20 cellular contexts compared by ENCODE assay signal in the genomic region with DNA sequence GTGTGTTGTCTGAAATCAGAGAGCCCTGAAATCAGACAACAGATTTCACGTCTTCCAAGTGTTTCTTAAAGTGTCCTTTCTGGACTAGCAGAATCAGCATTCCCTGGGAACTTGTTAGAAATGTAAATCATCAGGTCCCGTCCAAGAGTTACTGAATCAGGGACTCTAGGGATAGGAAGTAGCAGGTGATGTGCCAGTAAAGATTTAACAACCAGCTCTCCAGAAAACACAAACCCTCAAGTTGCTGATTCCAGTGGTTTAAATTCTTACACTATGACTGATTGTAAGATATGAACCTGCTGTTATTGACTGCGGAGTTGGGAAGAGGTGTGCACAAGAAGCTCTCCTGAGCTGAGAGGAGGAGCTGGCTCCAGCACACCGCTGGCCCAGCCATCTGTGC. TPM values are rescaled to one million over a fixed set of nuclear protein-coding genes. Genes with fewer than 3 reads are reported as not detected.
DNase-seq lines count a peak whose midpoint lies in the region; ATAC-seq and TF ChIP-seq lines count a peak whose summit lies in the region.
"Had no signal": no experiment of that assay in that cellular context is flagged by ENCODE, and none has a peak within 500 bp of the region (broad histone marks: within the 10 kb centered on the region; RNA-seq: fewer than 3 reads in every experiment).

No MANE protein-coding gene starts in this region.

- no peaks in the 10 kb centered on the region for H3K36me3 Mint-ChIP-seq in T-cell
- no peaks in the 10 kb centered on the region for H3K36me3 Mint-ChIP-seq in progenitor cell of endocrine pancreas (ENCODE audit: insufficient read depth)
- H3K36me3 Mint-ChIP-seq in activated naive CD8-positive, alpha-beta T cell treated with anti-CD3 and anti-CD28 coated beads, Interleukin-2, amount 50 U/mL, for 24 hours (ENCODE audit: low read depth), result no peaks in the 10 kb centered on the region

- H3K9me3 ChIP-seq in SK-N-MC (ENCODE audit: low read depth, low read length) (no peaks in the 10 kb centered on the region), parathyroid adenoma (ENCODE audit: control insufficient read depth, low read length) (no peaks in the 10 kb centered on the region)
- H3K9me3 ChIP-seq: BLaER1, Caco-2, SJCRH30 had no signal

- ATAC-seq in T-cell (replicated peaks in 1 of 4), result no peak
- ATAC-seq in GM18505 (IDR thresholded peaks at IDR 0.05; ENCODE audit: unreplicated experiment), result no peak
- no peak for ATAC-seq in activated naive CD8-positive, alpha-beta T cell treated with anti-CD3 and anti-CD28 coated beads, Interleukin-2, amount 50 U/mL, for 24 hours

- H3K27me3 Mint-ChIP-seq in T-cell (no peaks in the 10 kb centered on the region), progenitor cell of endocrine pancreas (no peaks in the 10 kb centered on the region)
- no peaks in the 10 kb centered on the region for H3K27me3 Mint-ChIP-seq in activated naive CD8-positive, alpha-beta T cell treated with anti-CD3 and anti-CD28 coated beads, Interleukin-2, amount 50 U/mL, for 24 hours
- H3K27me3 Mint-ChIP-seq: CD4-positive, alpha-beta T cell had no signal

- peak overlapping the region; percentile 52 for H3K27ac ChIP-seq in SK-N-MC
- H3K27ac ChIP-seq in parathyroid adenoma, result peak overlapping the region; percentile 46
- H3K27ac ChIP-seq: BLaER1, KMS-11, SJCRH30 had no signal

- H2AFZ ChIP-seq in parathyroid adenoma, result peak overlapping the region; percentile 7

- H3K4me1 Mint-ChIP-seq in T-cell (no peaks in the 10 kb centered on the region), progenitor cell of endocrine pancreas (ENCODE audit: low read depth) (peaks cover 9% of the 10 kb centered on the region)
- H3K4me1 Mint-ChIP-seq in activated naive CD8-positive, alpha-beta T cell treated with anti-CD3 and anti-CD28 coated beads, Interleukin-2, amount 50 U/mL, for 24 hours, result peaks cover 6% of the 10 kb centered on the region

- no peak for TF ChIP-seq POLR2A in GM18505 (IDR thresholded peaks at IDR 0.05; ENCODE audit: borderline replicate concordance, extremely low read depth, insufficient read depth, insufficient read length)

- TF ChIP-seq CTCF in parathyroid adenoma (IDR thresholded peaks at IDR 0.05) (no peak), progenitor cell of endocrine pancreas (IDR thresholded peaks at IDR 0.05; ENCODE audit: unreplicated experiment) (no peak)

- H3K4me3 ChIP-seq in SK-N-MC (no peak overlapping the region), parathyroid adenoma (ENCODE audit: low read depth, low read length) (no peak overlapping the region)
- H3K4me3 ChIP-seq: BLaER1, SJCRH30 had no signal

- no peak overlapping the region for H3K27ac Mint-ChIP-seq in T-cell
- H3K27ac Mint-ChIP-seq in progenitor cell of endocrine pancreas, result no peak overlapping the region
- no peak overlapping the region for H3K27ac Mint-ChIP-seq in activated naive CD8-positive, alpha-beta T cell treated with anti-CD3 and anti-CD28 coated beads, Interleukin-2, amount 50 U/mL, for 24 hours
- H3K27ac Mint-ChIP-seq: CD4-positive, alpha-beta T cell had no signal

- H3K79me2 ChIP-seq in parathyroid adenoma, result no peaks in the 10 kb centered on the region

- H3K27me3 ChIP-seq in parathyroid adenoma (ENCODE audit: control insufficient read depth, insufficient read depth, low read length), result no peaks in the 10 kb centered on the region
- H3K27me3 ChIP-seq: BLaER1, SJCRH30 had no signal

- H3K9ac ChIP-seq in SK-N-MC (ENCODE audit: insufficient read length) (no peak overlapping the region), parathyroid adenoma (no peak overlapping the region)
- H3K9ac ChIP-seq: BLaER1, KMS-11 had no signal

- H3K36me3 ChIP-seq in SK-N-MC (ENCODE audit: insufficient read depth, low read length), result no peaks in the 10 kb centered on the region; the same call in 1 of the 2 replicates
- no peaks in the 10 kb centered on the region for H3K36me3 ChIP-seq in parathyroid adenoma (ENCODE audit: control insufficient read depth, insufficient read depth, low read length)
- H3K36me3 ChIP-seq: BLaER1, SJCRH30 had no signal

- no peak overlapping the region for H3K4me3 Mint-ChIP-seq in T-cell
- H3K4me3 Mint-ChIP-seq in progenitor cell of endocrine pancreas (ENCODE audit: low read depth), result no peak overlapping the region
- no peak overlapping the region for H3K4me3 Mint-ChIP-seq in activated naive CD8-positive, alpha-beta T cell treated with anti-CD3 and anti-CD28 coated beads, Interleukin-2, amount 50 U/mL, for 24 hours
- H3K4me3 Mint-ChIP-seq: CD4-positive, alpha-beta T cell had no signal

- DNase-seq in SK-N-MC (ENCODE audit: low read depth, low spot score) (no peak), iris pigment epithelial cell (ENCODE audit: low read depth) (peak; percentile 44), T-cell (no peak), progenitor cell of endocrine pancreas (ENCODE audit: low spot score, unreplicated experiment) (no peak)
- DNase-seq in activated naive CD8-positive, alpha-beta T cell treated with anti-CD3 and anti-CD28 coated beads, Interleukin-2, amount 50 U/mL, for 24 hours, result no peak
- DNase-seq: Caco-2; CD4-positive, alpha-beta T cell; DMS 273 treated with DMSO at 0.1 percent for 48 hours; DMS79 treated with DMSO at 0.1 percent for 48 hours; NCI-H1105; NCI-H146; NCI-H2029; NCI-H345; NCI-H524 treated with DMSO at 0.1 percent for 48 hours; OCI-M1; SJCRH30 had no signal

- H3K4me1 ChIP-seq in parathyroid adenoma, result peaks cover 14% of the 10 kb centered on the region
- H3K4me1 ChIP-seq: BLaER1, SJCRH30 had no signal

- CTCF ChIA-PET in T-cell (lab: Charles Lee), result no interaction called here

- POLR2A ChIA-PET in T-cell (lab: Charles Lee), result no interaction called here

- peak overlapping the region; percentile 26 for H3K4me2 ChIP-seq in parathyroid adenoma (ENCODE audit: low read length)
- H3K4me2 ChIP-seq: BLaER1, KMS-11 had no signal

- H3K9me3 Mint-ChIP-seq in T-cell, result no peaks in the 10 kb centered on the region
- no peaks in the 10 kb centered on the region for H3K9me3 Mint-ChIP-seq in progenitor cell of endocrine pancreas (ENCODE audit: low read depth)
- H3K9me3 Mint-ChIP-seq in activated naive CD8-positive, alpha-beta T cell treated with anti-CD3 and anti-CD28 coated beads, Interleukin-2, amount 50 U/mL, for 24 hours, result no peaks in the 10 kb centered on the region
- H3K9me3 Mint-ChIP-seq: CD4-positive, alpha-beta T cell had no signal

RNA-seq across cellular contexts. Expression of a gene that starts 39.1 kb away (rescaled TPM):
- 1 to 10 TPM in 3 of 5 donors, under 1 TPM in 2; 0.47 to 4.6 (median 2.2) TPM for total RNA-seq in T-cell
- 84.1 and 86.3 TPM in 2 replicates for total RNA-seq in progenitor cell of endocrine pancreas
- total RNA-seq: SJCRH30 had no signal

Comparison
In these comparisons a context has a peak if more than half of its experiments do, and no peak if none do; other contexts are left out.
1. RNA of a gene that starts 39.1 kb away (total RNA-seq): 84.1 to 86.3 TPM in progenitor cell of endocrine pancreas; 0.47 to 4.6 TPM in T-cell; every median in the first group is over 10 times any median in the second.